ENCODE assay signal across 9 cellular contexts in the genomic region with DNA sequence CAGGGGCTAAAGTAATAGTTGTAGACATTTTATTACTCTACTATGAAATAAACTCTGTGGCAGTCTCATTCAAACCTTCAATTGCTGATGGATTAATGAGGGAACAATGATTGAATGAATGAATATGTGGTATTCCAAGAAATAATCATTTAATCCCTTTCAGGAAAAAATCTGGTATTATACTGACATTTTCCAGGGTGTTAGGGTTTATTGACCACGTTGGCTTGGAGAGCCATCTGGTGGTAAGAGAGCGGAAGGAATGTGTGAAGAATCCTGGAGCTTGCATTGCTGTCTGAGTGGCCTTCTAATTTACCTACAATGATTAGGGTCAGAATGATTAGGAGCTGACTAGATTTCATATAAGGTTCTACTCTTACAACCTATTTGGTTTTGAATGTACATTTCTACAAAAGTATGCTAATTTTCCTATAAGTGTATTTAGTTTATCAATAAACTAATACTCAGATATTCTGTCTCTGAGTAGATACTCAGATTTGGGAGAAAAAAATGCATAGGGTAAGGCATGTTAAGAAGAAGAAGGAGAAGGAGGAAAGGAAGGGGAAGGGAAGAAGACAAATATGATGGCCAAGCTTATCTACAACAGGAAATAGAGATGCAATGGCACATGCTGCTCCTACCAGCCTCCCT.
A peak's percentile ranks its signal among the peaks of the same experiment; 100 is the strongest.
DNase-seq lines count a peak whose midpoint lies in the region; ATAC-seq and TF ChIP-seq lines count a peak whose summit lies in the region.
"Had no signal": no experiment of that assay in that cellular context is flagged by ENCODE, and none has a peak within 500 bp of the region (broad histone marks: within the 10 kb centered on the region; RNA-seq: fewer than 3 reads in every experiment).

No MANE protein-coding gene starts in this region.

- TF ChIP-seq POLR2A in Peyer's patch (IDR thresholded peaks at IDR 0.05): no peak

- H3K27ac ChIP-seq in 22Rv1 (no peak overlapping the region), Peyer's patch (no peak overlapping the region)

- DNase-seq in Peyer's patch: no peak
- peak; percentile 39 for DNase-seq in foreskin melanocyte
- DNase-seq in stimulated activated CD4-positive, alpha-beta T cell treated with anti-CD3 and anti-CD28 coated beads, Interleukin-4, amount 100 ng/mL, for 4 hours: no peak
- no peak for DNase-seq in occipital lobe (lab: John Stamatoyannopoulos, UW)
- DNase-seq: activated CD4-positive, alpha-beta T cell treated with anti-CD3 and anti-CD28 coated beads, Interleukin-2, amount 10 ng/mL, durations not matched to agents 7 days and 5 days had no signal

- H3K27me3 ChIP-seq in Peyer's patch: no peaks in the 10 kb centered on the region

- no peaks in the 10 kb centered on the region for H3K9me3 ChIP-seq in Peyer's patch

- ATAC-seq in HG03175 (IDR thresholded peaks at IDR 0.05; ENCODE audit: unreplicated experiment) (no peak), GM18502 (IDR thresholded peaks at IDR 0.05; ENCODE audit: poor library complexity, unreplicated experiment) (no peak)

- TF ChIP-seq CTCF in 22Rv1 (IDR thresholded peaks at IDR 0.05) (peak; percentile 84), GM12874 (IDR thresholded peaks at IDR 0.05; ENCODE audit: insufficient read depth, low read depth, low read length) (peak; percentile 24; the same call in 1 of the 2 replicates), Peyer's patch (IDR thresholded peaks at IDR 0.05) (peak in 4 of 6 experiments; percentile 8 to 20 (median 12))

- no peak overlapping the region for H3K4me3 ChIP-seq in Peyer's patch

- no peaks in the 10 kb centered on the region for H3K36me3 ChIP-seq in Peyer's patch

- H3K4me1 ChIP-seq in Peyer's patch: no peaks in the 10 kb centered on the region

Comparison
In these comparisons a context has a peak if more than half of its experiments do, and no peak if none do; other contexts are left out.
1. CTCF ChIP-seq: peak in every context shown above with its lines; median percentile 84 in 22Rv1; 24 in GM12874; 12 in Peyer's patch.